9 cellular contexts compared by ENCODE assay signal in the genomic region with DNA sequence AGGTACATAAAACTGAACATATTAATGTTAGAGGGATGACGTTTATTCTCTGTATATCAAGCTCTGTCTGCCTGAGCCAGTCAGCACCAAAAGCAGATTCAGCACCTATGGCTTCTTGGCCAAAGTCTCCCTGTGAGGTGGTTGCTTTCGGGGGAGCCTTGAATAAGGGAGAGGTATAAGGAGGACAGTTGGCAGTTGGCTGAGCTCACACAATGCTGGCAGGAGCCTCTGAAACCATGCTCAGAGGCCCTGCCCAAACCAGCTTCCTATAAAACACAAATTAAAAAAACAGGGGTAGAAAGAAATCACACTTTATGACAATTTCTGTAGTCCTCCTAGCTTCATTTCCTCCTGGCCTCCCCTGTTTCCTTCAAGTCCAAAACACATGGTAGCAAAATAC. TPM values are rescaled to one million over a fixed set of nuclear protein-coding genes. Genes with fewer than 3 reads are reported as not detected.
DNase-seq lines count a peak whose midpoint lies in the region; ATAC-seq and TF ChIP-seq lines count a peak whose summit lies in the region.
"Had no signal": no experiment of that assay in that cellular context is flagged by ENCODE, and none has a peak within 500 bp of the region (broad histone marks: within the 10 kb centered on the region; RNA-seq: fewer than 3 reads in every experiment).

No MANE protein-coding gene starts in this region.

- no peak overlapping the region; the same call in 1 of the 2 replicates for H3K9ac ChIP-seq in OCI-LY1 (ENCODE audit: low read length)

- peaks cover 98% of the 10 kb centered on the region for H3K4me1 Mint-ChIP-seq in CD4-positive, alpha-beta T cell (ENCODE audit: low read depth)
- H3K4me1 Mint-ChIP-seq in dendritic cell treated with granulocyte-macrophage colony-stimulating factor and Interleukin-4, amounts not matched to agents 40 ng/mL and 50 ng/mL, for 4 days (ENCODE audit: low read depth): peaks cover 89% of the 10 kb centered on the region
- H3K4me1 Mint-ChIP-seq in nephron: peaks cover 60% of the 10 kb centered on the region

- POLR2A ChIA-PET in CD4-positive, alpha-beta T cell (lab: Charles Lee): interaction anchor here (0.7 to 11.7 kb wide), 12 partner anchors 10 to 190 kb away, joined by 3 to 251 read pairs (median 4); a partner anchor contains a TSS

- peak overlapping the region; percentile 82 for H3K27ac ChIP-seq in CD4-positive, alpha-beta T cell (ENCODE audit: low read depth, low read length)
- peak overlapping the region; percentile 86 for H3K27ac ChIP-seq in OCI-LY1 (ENCODE audit: low read depth, low read length, poor library complexity, severe bottlenecking)

- H3K9me3 Mint-ChIP-seq in CD4-positive, alpha-beta T cell: no peaks in the 10 kb centered on the region
- H3K9me3 Mint-ChIP-seq in dendritic cell treated with granulocyte-macrophage colony-stimulating factor and Interleukin-4, amounts not matched to agents 40 ng/mL and 50 ng/mL, for 4 days: no peaks in the 10 kb centered on the region
- H3K9me3 Mint-ChIP-seq in nephron: no peaks in the 10 kb centered on the region

- no peak for TF ChIP-seq CTCF in CD4-positive, alpha-beta T cell (IDR thresholded peaks at IDR 0.05)
- TF ChIP-seq CTCF in OCI-LY1 (IDR thresholded peaks at IDR 0.05; ENCODE audit: low read length) (no peak), nephron (IDR thresholded peaks at IDR 0.05; ENCODE audit: unreplicated experiment in 3 of 3) (no peak)

- H3K9me3 ChIP-seq in CD4-positive, alpha-beta T cell (ENCODE audit: control insufficient read depth, low read length): no peaks in the 10 kb centered on the region
- no peaks in the 10 kb centered on the region for H3K9me3 ChIP-seq in OCI-LY1 (ENCODE audit: low read length)

- no peaks in the 10 kb centered on the region for H3K36me3 ChIP-seq in OCI-LY1 (ENCODE audit: insufficient read depth, low read length)

- H3F3A ChIP-seq in OCI-LY1 (ENCODE audit: insufficient read depth, low read length): no peaks in the 10 kb centered on the region

- H3K9me2 ChIP-seq in OCI-LY1 (ENCODE audit: low read depth, low read length): no peaks in the 10 kb centered on the region

- no peaks in the 10 kb centered on the region for H3K79me2 ChIP-seq in OCI-LY1 (ENCODE audit: insufficient read depth, low read length)

- H3K4me1 ChIP-seq in OCI-LY1 (ENCODE audit: insufficient read depth, low read length, severe bottlenecking): peaks cover 49% of the 10 kb centered on the region

- no peaks in the 10 kb centered on the region for H3K27me3 Mint-ChIP-seq in CD4-positive, alpha-beta T cell
- no peaks in the 10 kb centered on the region for H3K27me3 Mint-ChIP-seq in dendritic cell treated with granulocyte-macrophage colony-stimulating factor and Interleukin-4, amounts not matched to agents 40 ng/mL and 50 ng/mL, for 4 days
- no peaks in the 10 kb centered on the region for H3K27me3 Mint-ChIP-seq in nephron (ENCODE audit: low read depth)

- H3K4me2 ChIP-seq in OCI-LY1 (ENCODE audit: low read length): no peak overlapping the region

- H3K4me3 Mint-ChIP-seq in CD4-positive, alpha-beta T cell: peak overlapping the region; percentile 82
- H3K4me3 Mint-ChIP-seq in dendritic cell treated with granulocyte-macrophage colony-stimulating factor and Interleukin-4, amounts not matched to agents 40 ng/mL and 50 ng/mL, for 4 days: no peak overlapping the region
- peak overlapping the region in 2 of 3 experiments; percentile 34 to 40 for H3K4me3 Mint-ChIP-seq in nephron

- no peak overlapping the region for H2AFZ ChIP-seq in OCI-LY1 (ENCODE audit: low read length)

- no peak overlapping the region for H3K4me3 ChIP-seq in OCI-LY1 (ENCODE audit: low read depth, low read length, poor library complexity, severe bottlenecking)

- H4K20me1 ChIP-seq in OCI-LY1 (ENCODE audit: insufficient read depth, low read length): no peaks in the 10 kb centered on the region

- intact Hi-C loops in CD4-positive, alpha-beta T cell (cut with DNase I, micrococcal nuclease): loop anchor here in 1 of 2 experiments (2.0 to 10.0 kb wide), 2 partner anchors 28 to 228 kb away; a partner anchor contains a TSS
- intact Hi-C loops in dendritic cell treated with granulocyte-macrophage colony-stimulating factor and Interleukin-4, amounts not matched to agents 40 ng/mL and 50 ng/mL, for 4 days (cut with micrococcal nuclease): loop anchor here (2.0 kb wide), 2 partner anchors 14 to 28 kb away; no protein-coding TSS in a partner anchor

- DNase-seq in CD4-positive, alpha-beta T cell: no peak
- DNase-seq in NCI-H526 treated with DMSO at 0.1 percent for 48 hours (lab: John Stamatoyannopoulos, UW) (no peak), NCI-H2227 treated with DMSO at 0.1 percent for 48 hours (lab: John Stamatoyannopoulos, UW) (no peak), NCI-H1436 treated with DMSO at 0.1 percent for 48 hours (lab: John Stamatoyannopoulos, UW) (no peak), mucosa of gallbladder (ENCODE audit: low spot score) (no peak)
- DNase-seq: GF-D8 had no signal

- no peaks in the 10 kb centered on the region for H3K27me3 ChIP-seq in CD4-positive, alpha-beta T cell (ENCODE audit: control insufficient read depth, insufficient read depth, low read length)
- no peaks in the 10 kb centered on the region for H3K27me3 ChIP-seq in OCI-LY1 (ENCODE audit: insufficient read depth, low read length)

- H3K27ac Mint-ChIP-seq in CD4-positive, alpha-beta T cell: peak overlapping the region; percentile 88
- H3K27ac Mint-ChIP-seq in dendritic cell treated with granulocyte-macrophage colony-stimulating factor and Interleukin-4, amounts not matched to agents 40 ng/mL and 50 ng/mL, for 4 days: peak overlapping the region; percentile 89
- H3K27ac Mint-ChIP-seq in nephron: peak overlapping the region; percentile 80 to 91 (median 81)

- ATAC-seq in CD4-positive, alpha-beta T cell (ENCODE audit: poor library complexity): no peak

- CTCF ChIA-PET in CD4-positive, alpha-beta T cell (lab: Charles Lee): interaction anchor here (1.0 to 11.1 kb wide), 4 partner anchors 17 to 206 kb away, joined by 3 to 114 read pairs (median 6); a partner anchor contains a TSS

- peaks cover 55% of the 10 kb centered on the region for H3K36me3 Mint-ChIP-seq in CD4-positive, alpha-beta T cell (ENCODE audit: low read depth)
- no peaks in the 10 kb centered on the region for H3K36me3 Mint-ChIP-seq in dendritic cell treated with granulocyte-macrophage colony-stimulating factor and Interleukin-4, amounts not matched to agents 40 ng/mL and 50 ng/mL, for 4 days (ENCODE audit: low read depth)
- peaks cover 4% of the 10 kb centered on the region for H3K36me3 Mint-ChIP-seq in nephron (ENCODE audit: low read depth)

RNA-seq across cellular contexts. Expression of a gene that starts 18.8 kb away (rescaled TPM):
- 10 to 100 TPM; 46.4 to 46.6 TPM for total RNA-seq in CD4-positive, alpha-beta T cell
- 44.5 TPM for total RNA-seq in mucosa of gallbladder
